9 cellular contexts compared by ENCODE assay signal in the genomic region with DNA sequence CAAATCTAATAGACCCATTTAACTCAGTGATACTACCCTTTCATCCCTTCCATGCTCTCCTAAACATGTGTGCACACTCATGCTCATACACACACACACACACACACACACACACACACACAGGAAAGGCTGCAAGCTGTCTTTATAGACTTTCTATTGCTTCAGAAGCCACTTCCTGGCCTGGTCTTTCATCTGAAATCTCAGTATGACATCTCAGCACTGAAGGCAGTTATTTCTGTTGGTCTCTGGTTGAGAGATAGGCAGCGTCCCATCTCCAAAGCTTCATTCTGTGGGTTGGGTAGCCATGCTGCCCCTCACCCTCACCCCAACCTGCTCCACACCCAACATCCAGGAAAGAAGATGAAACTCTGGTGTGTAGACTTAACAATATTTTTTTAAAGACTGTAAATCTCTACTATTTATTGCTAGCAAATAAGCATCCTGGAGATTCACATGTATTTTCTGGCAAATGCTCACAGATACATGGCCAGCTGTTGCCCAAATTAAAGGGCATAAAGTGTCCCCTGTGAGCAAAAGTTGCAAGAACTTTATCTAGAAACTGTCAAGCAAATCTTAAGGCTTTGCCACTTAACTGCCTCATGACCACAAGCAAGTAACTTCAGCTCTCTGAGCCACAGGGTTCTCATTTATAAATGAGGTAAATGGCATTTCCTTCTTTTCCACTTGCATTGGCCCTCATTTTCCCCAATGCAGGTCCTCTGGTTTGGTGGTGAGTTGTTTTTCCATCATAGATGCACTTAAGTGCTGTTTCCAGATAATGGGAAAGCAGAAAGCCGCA.
DNase-seq lines count a peak whose midpoint lies in the region; ATAC-seq and TF ChIP-seq lines count a peak whose summit lies in the region.
"Had no signal": no experiment of that assay in that cellular context is flagged by ENCODE, and none has a peak within 500 bp of the region (broad histone marks: within the 10 kb centered on the region; RNA-seq: fewer than 3 reads in every experiment).

No MANE protein-coding gene starts in this region.

- no peaks in the 10 kb centered on the region for H3K79me2 ChIP-seq in GM23248 (ENCODE audit: insufficient read depth)

- no peaks in the 10 kb centered on the region for H3K36me3 ChIP-seq in GM23248 (ENCODE audit: low read depth)

- H3K27ac Mint-ChIP-seq in stimulated activated naive CD8-positive, alpha-beta T cell treated with anti-CD3 and anti-CD28 coated beads, Interleukin-15, amount 100 ng/mL, for 72 hours: peak overlapping the region; percentile 53 to 86
- no peak overlapping the region for H3K27ac Mint-ChIP-seq in progenitor cell of endocrine pancreas

- H3K9me3 ChIP-seq in GM23248 (ENCODE audit: low read depth): no peaks in the 10 kb centered on the region

- peak in 3 of 4 experiments; percentile 5 to 33 (median 13) for DNase-seq in activated CD4-positive, CD25-positive, alpha-beta regulatory T cell (lab: John Stamatoyannopoulos, UW)
- no peak for DNase-seq in activated CD4-positive, CD25-positive, alpha-beta regulatory T cell treated with anti-CD3 and anti-CD28 coated beads, Interleukin-2, amount 50 U/mL, for 72 hours
- DNase-seq in NOMO-1 treated with dmso at 0.1 percent for 144 hours (lab: John Stamatoyannopoulos, UW; ENCODE audit: unreplicated experiment) (peak; percentile 31), dorsolateral prefrontal cortex (no peak), progenitor cell of endocrine pancreas (ENCODE audit: low spot score, unreplicated experiment) (no peak), GM23248 (no peak)
- peak; percentile 36 for DNase-seq in activated naive CD4-positive, alpha-beta T cell treated with Interleukin-2 at 50 U/mL for 16 hours
- peak; percentile 35 to 63 for DNase-seq in stimulated activated naive CD8-positive, alpha-beta T cell treated with anti-CD3 and anti-CD28 coated beads, Interleukin-15, amount 100 ng/mL, for 72 hours
- DNase-seq: midbrain had no signal

- H3K9ac ChIP-seq in GM23248: no peak overlapping the region

- no peak overlapping the region for H3K4me3 ChIP-seq in dorsolateral prefrontal cortex
- no peak overlapping the region for H3K4me3 ChIP-seq in GM23248

- no peak overlapping the region for H3K4me2 ChIP-seq in GM23248 (ENCODE audit: unreplicated experiment)

- H3K27me3 Mint-ChIP-seq in stimulated activated naive CD8-positive, alpha-beta T cell treated with anti-CD3 and anti-CD28 coated beads, Interleukin-15, amount 100 ng/mL, for 72 hours: no peaks in the 10 kb centered on the region
- H3K27me3 Mint-ChIP-seq in progenitor cell of endocrine pancreas: no peaks in the 10 kb centered on the region

- H3K27me3 ChIP-seq in dorsolateral prefrontal cortex: peaks cover 0 to 50% (median 10%) of the 10 kb centered on the region in 45 donors
- no peaks in the 10 kb centered on the region for H3K27me3 ChIP-seq in GM23248 (replicated peaks; ENCODE audit: insufficient read depth)

- 82 to 83% methylated on average over 2 of the region's 2 CpGs for WGBS in GM23248 (ENCODE audit: low coverage in 1 of 2, low lambda C conversion rate in 2 of 2, missing lambda C conversion rate in 2 of 2), 2 experiments

- H2AFZ ChIP-seq in GM23248: no peak overlapping the region

- intact Hi-C loops in dorsolateral prefrontal cortex (cut with DNase I): no loop called here

- H3K27ac ChIP-seq in dorsolateral prefrontal cortex (no peak overlapping the region), GM23248 (no peak overlapping the region)

- TF ChIP-seq CTCF in dorsolateral prefrontal cortex (IDR thresholded peaks at IDR 0.05 in 54 of 56, conservative IDR thresholded peaks at IDR 0.05 in 2 of 56; ENCODE audit: low read depth in 1 of 56, partially characterized antibody in 56 of 56) (no peak), progenitor cell of endocrine pancreas (IDR thresholded peaks at IDR 0.05; ENCODE audit: unreplicated experiment) (no peak)

- no peaks in the 10 kb centered on the region for H3K9me2 ChIP-seq in GM23248 (ENCODE audit: insufficient read depth)

- H3K4me3 Mint-ChIP-seq in stimulated activated naive CD8-positive, alpha-beta T cell treated with anti-CD3 and anti-CD28 coated beads, Interleukin-15, amount 100 ng/mL, for 72 hours: no peak overlapping the region
- no peak overlapping the region for H3K4me3 Mint-ChIP-seq in progenitor cell of endocrine pancreas (ENCODE audit: low read depth)

- peak; percentile 97 for ATAC-seq in stimulated activated naive CD8-positive, alpha-beta T cell treated with anti-CD3 and anti-CD28 coated beads, Interleukin-15, amount 100 ng/mL, for 72 hours

- H3F3A ChIP-seq in GM23248 (ENCODE audit: insufficient read depth): no peaks in the 10 kb centered on the region

- H3K4me1 Mint-ChIP-seq in stimulated activated naive CD8-positive, alpha-beta T cell treated with anti-CD3 and anti-CD28 coated beads, Interleukin-15, amount 100 ng/mL, for 72 hours: peaks cover 40% of the 10 kb centered on the region
- no peaks in the 10 kb centered on the region for H3K4me1 Mint-ChIP-seq in progenitor cell of endocrine pancreas (ENCODE audit: low read depth)

- no peaks in the 10 kb centered on the region for H3K36me3 Mint-ChIP-seq in progenitor cell of endocrine pancreas (ENCODE audit: insufficient read depth)

- no peaks in the 10 kb centered on the region for H3K4me1 ChIP-seq in GM23248 (ENCODE audit: insufficient read depth)

- in situ Hi-C loops in GM23248 (cut with MboI): no loop called here

- peaks cover 0 to 5% of the 10 kb centered on the region in 2 donors for H3K9me3 Mint-ChIP-seq in stimulated activated naive CD8-positive, alpha-beta T cell treated with anti-CD3 and anti-CD28 coated beads, Interleukin-15, amount 100 ng/mL, for 72 hours
- H3K9me3 Mint-ChIP-seq in progenitor cell of endocrine pancreas (ENCODE audit: low read depth): peaks cover 11% of the 10 kb centered on the region

- no peaks in the 10 kb centered on the region for H4K20me1 ChIP-seq in GM23248 (ENCODE audit: insufficient read depth)

Comparison
In these comparisons a context has a peak if more than half of its experiments do, and no peak if none do; other contexts are left out.
1. DNase-seq: peak in activated CD4-positive, CD25-positive, alpha-beta regulatory T cell (3 of 4), NOMO-1 treated with dmso at 0.1 percent for 144 hours (single experiment), activated naive CD4-positive, alpha-beta T cell treated with Interleukin-2 at 50 U/mL for 16 hours (single experiment) and stimulated activated naive CD8-positive, alpha-beta T cell treated with anti-CD3 and anti-CD28 coated beads, Interleukin-15, amount 100 ng/mL, for 72 hours (2 of 2); none in activated CD4-positive, CD25-positive, alpha-beta regulatory T cell treated with anti-CD3 and anti-CD28 coated beads, Interleukin-2, amount 50 U/mL, for 72 hours (single experiment), dorsolateral prefrontal cortex (0 of 10), progenitor cell of endocrine pancreas (single experiment) and GM23248 (single experiment).